9 cellular contexts compared by ENCODE assay signal in genomic region chr2:136424112-136424511, GRCh38.
DNase-seq lines count a peak whose midpoint lies in the region; ATAC-seq and TF ChIP-seq lines count a peak whose summit lies in the region.
"Had no signal": no experiment of that assay in that cellular context is flagged by ENCODE, and none has a peak within 500 bp of the region (broad histone marks: within the 10 kb centered on the region; RNA-seq: fewer than 3 reads in every experiment).

No MANE protein-coding gene starts in this region.

- ATAC-seq in activated CD8-positive, alpha-beta T cell treated with anti-CD3 and anti-CD28 coated beads for 36 hours, result peak; percentile 34
- peak; percentile 72 for ATAC-seq in stimulated activated naive CD8-positive, alpha-beta T cell treated with anti-CD3 and anti-CD28 coated beads, Interleukin-15, amount 100 ng/mL, for 72 hours
- ATAC-seq in Right ventricle myocardium superior (ENCODE audit: poor library complexity), result no peak

- DNase-seq in activated gamma-delta T cell treated with Interleukin-2 at 50 U/mL for 16 hours (peak; percentile 17), activated gamma-delta T cell (lab: John Stamatoyannopoulos, UW) (no peak), NCI-H1694 treated with DMSO at 0.1 percent for 48 hours (lab: John Stamatoyannopoulos, UW) (no peak), Right ventricle myocardium superior (no peak), NCI-H1048 (lab: John Stamatoyannopoulos, UW) (no peak)
- peak; percentile 33 for DNase-seq in activated CD8-positive, alpha-beta T cell treated with anti-CD3 and anti-CD28 coated beads for 36 hours
- peak; percentile 17 to 41 for DNase-seq in stimulated activated naive CD8-positive, alpha-beta T cell treated with anti-CD3 and anti-CD28 coated beads, Interleukin-15, amount 100 ng/mL, for 72 hours

- no peak overlapping the region for H3K9ac ChIP-seq in iPS-18a (ENCODE audit: low read length)

- H3K27me3 Mint-ChIP-seq in activated CD8-positive, alpha-beta T cell treated with anti-CD3 and anti-CD28 coated beads for 36 hours, result peaks cover 25% of the 10 kb centered on the region
- peaks cover 65% of the 10 kb centered on the region for H3K27me3 Mint-ChIP-seq in stimulated activated naive CD8-positive, alpha-beta T cell treated with anti-CD3 and anti-CD28 coated beads, Interleukin-15, amount 100 ng/mL, for 72 hours

- no peaks in the 10 kb centered on the region for H3K9me3 ChIP-seq in iPS-18a (ENCODE audit: control insufficient read depth, low read depth, low read length)
- H3K9me3 ChIP-seq: pancreas had no signal

- no peaks in the 10 kb centered on the region for H3K36me3 ChIP-seq in iPS-18a (ENCODE audit: control insufficient read depth, low read depth, low read length)
- H3K36me3 ChIP-seq: pancreas had no signal

- intact Hi-C loops in activated CD8-positive, alpha-beta T cell treated with anti-CD3 and anti-CD28 coated beads for 36 hours (cut with micrococcal nuclease), result loop anchor here (10.0 kb wide), 2 partner anchors 311 to 1411 kb away; no protein-coding TSS in a partner anchor
- intact Hi-C loops in Right ventricle myocardium superior (cut with DNase I), result loop anchor here (10.0 kb wide), 2 partner anchors 241 to 1411 kb away; no protein-coding TSS in a partner anchor

- POLR2A ChIA-PET in activated CD8-positive, alpha-beta T cell treated with anti-CD3 and anti-CD28 coated beads for 36 hours (lab: Charles Lee), result no interaction called here

- peak overlapping the region; percentile 72 for H3K4me3 Mint-ChIP-seq in activated CD8-positive, alpha-beta T cell treated with anti-CD3 and anti-CD28 coated beads for 36 hours
- H3K4me3 Mint-ChIP-seq in stimulated activated naive CD8-positive, alpha-beta T cell treated with anti-CD3 and anti-CD28 coated beads, Interleukin-15, amount 100 ng/mL, for 72 hours, result peak overlapping the region; percentile 64 to 91

- no peaks in the 10 kb centered on the region for H3K36me3 Mint-ChIP-seq in activated CD8-positive, alpha-beta T cell treated with anti-CD3 and anti-CD28 coated beads for 36 hours (ENCODE audit: low read depth)

- no peaks in the 10 kb centered on the region for H3K4me1 ChIP-seq in iPS-18a (ENCODE audit: control insufficient read depth, low read depth, low read length)
- H3K4me1 ChIP-seq: pancreas had no signal

- peaks cover 20% of the 10 kb centered on the region for H3K4me1 Mint-ChIP-seq in activated CD8-positive, alpha-beta T cell treated with anti-CD3 and anti-CD28 coated beads for 36 hours (ENCODE audit: low read depth)
- H3K4me1 Mint-ChIP-seq in stimulated activated naive CD8-positive, alpha-beta T cell treated with anti-CD3 and anti-CD28 coated beads, Interleukin-15, amount 100 ng/mL, for 72 hours, result peaks cover 24% of the 10 kb centered on the region

- TF ChIP-seq CTCF in activated CD8-positive, alpha-beta T cell treated with anti-CD3 and anti-CD28 coated beads for 36 hours (IDR thresholded peaks at IDR 0.05), result no peak

- no peaks in the 10 kb centered on the region for H3K9me3 Mint-ChIP-seq in activated CD8-positive, alpha-beta T cell treated with anti-CD3 and anti-CD28 coated beads for 36 hours
- no peaks in the 10 kb centered on the region for H3K9me3 Mint-ChIP-seq in stimulated activated naive CD8-positive, alpha-beta T cell treated with anti-CD3 and anti-CD28 coated beads, Interleukin-15, amount 100 ng/mL, for 72 hours

- CTCF ChIA-PET in activated CD8-positive, alpha-beta T cell treated with anti-CD3 and anti-CD28 coated beads for 36 hours (lab: Charles Lee), result interaction anchor here (0.7 to 2.3 kb wide), 17 partner anchors 10 to 510 kb away, joined by 3 to 14 read pairs (median 4); no protein-coding TSS in a partner anchor

- H3K27me3 ChIP-seq in iPS-18a (ENCODE audit: control insufficient read depth, insufficient read depth, low read length), result peaks cover 33% of the 10 kb centered on the region
- H3K27me3 ChIP-seq: pancreas had no signal

- H3K27ac ChIP-seq in iPS-18a (ENCODE audit: low read length), result no peak overlapping the region
- H3K27ac ChIP-seq: pancreas had no signal

- peak overlapping the region; percentile 54 for H3K4me3 ChIP-seq in iPS-18a (ENCODE audit: low read length)

- no peak overlapping the region for H3K27ac Mint-ChIP-seq in activated CD8-positive, alpha-beta T cell treated with anti-CD3 and anti-CD28 coated beads for 36 hours
- H3K27ac Mint-ChIP-seq in stimulated activated naive CD8-positive, alpha-beta T cell treated with anti-CD3 and anti-CD28 coated beads, Interleukin-15, amount 100 ng/mL, for 72 hours, result no peak overlapping the region

Comparison
In these comparisons a context has a peak if more than half of its experiments do, and no peak if none do; other contexts are left out.
1. DNase-seq: peak in activated gamma-delta T cell treated with Interleukin-2 at 50 U/mL for 16 hours (single experiment), activated CD8-positive, alpha-beta T cell treated with anti-CD3 and anti-CD28 coated beads for 36 hours (single experiment) and stimulated activated naive CD8-positive, alpha-beta T cell treated with anti-CD3 and anti-CD28 coated beads, Interleukin-15, amount 100 ng/mL, for 72 hours (2 of 2); none in activated gamma-delta T cell (single experiment), NCI-H1694 treated with DMSO at 0.1 percent for 48 hours (single experiment), Right ventricle myocardium superior (single experiment) and NCI-H1048 (single experiment).